In the genomic region with DNA sequence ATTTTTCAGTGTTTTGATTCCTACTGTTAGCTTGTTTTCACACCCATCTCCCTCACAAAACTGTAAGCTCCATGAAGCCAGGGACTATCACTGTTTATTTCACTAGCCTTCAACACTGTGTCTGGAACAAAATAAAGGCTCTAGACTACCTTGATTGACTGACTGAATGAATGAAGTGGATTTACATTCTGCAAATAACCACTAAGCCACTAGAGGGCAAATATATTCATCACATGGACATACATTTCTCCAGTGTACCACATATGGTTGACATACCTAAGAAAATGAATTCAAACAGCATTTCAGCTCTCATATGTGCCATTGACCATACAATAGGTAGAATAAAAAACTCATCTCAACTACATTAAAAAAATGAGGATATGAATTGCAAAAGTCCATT, we compare ENCODE assay signal across 9 cellular contexts.
DNase-seq lines count a peak whose midpoint lies in the region; ATAC-seq and TF ChIP-seq lines count a peak whose summit lies in the region.
"Had no signal": no experiment of that assay in that cellular context is flagged by ENCODE, and none has a peak within 500 bp of the region (broad histone marks: within the 10 kb centered on the region; RNA-seq: fewer than 3 reads in every experiment).

No MANE protein-coding gene starts in this region.

- intact Hi-C loops in activated CD4-positive, alpha-beta T cell treated with anti-CD3 and anti-CD28 coated beads for 36 hours (cut with DNase I, micrococcal nuclease): loop anchor here in 1 of 2 experiments (2.0 kb wide), 1 partner anchor 380 kb away; no protein-coding TSS in a partner anchor
- intact Hi-C loops in posterior vena cava (cut with DNase I): no loop called here

- H3K9me3 Mint-ChIP-seq in activated CD4-positive, alpha-beta T cell treated with anti-CD3 and anti-CD28 coated beads for 36 hours (ENCODE audit: low read depth): no peaks in the 10 kb centered on the region

- no peak overlapping the region for H3K27ac Mint-ChIP-seq in activated CD4-positive, alpha-beta T cell treated with anti-CD3 and anti-CD28 coated beads for 36 hours

- no peak overlapping the region for H3K4me3 ChIP-seq in fibroblast of villous mesenchyme (ENCODE audit: low read depth, low read length)
- no peak overlapping the region for H3K4me3 ChIP-seq in effector memory CD4-positive, alpha-beta T cell (ENCODE audit: insufficient read depth, low read depth, low read length, poor library complexity, severe bottlenecking)
- H3K4me3 ChIP-seq: skin epidermis had no signal

- no peaks in the 10 kb centered on the region for H3K36me3 ChIP-seq in effector memory CD4-positive, alpha-beta T cell (ENCODE audit: control insufficient read depth, insufficient read depth, low read length)

- CTCF ChIA-PET in activated CD4-positive, alpha-beta T cell treated with anti-CD3 and anti-CD28 coated beads for 36 hours (lab: Charles Lee): interaction anchor here (0.7 kb wide), 1 partner anchor 246 kb away, joined by 3 read pairs; no protein-coding TSS in a partner anchor

- H3K4me1 ChIP-seq in effector memory CD4-positive, alpha-beta T cell (ENCODE audit: control insufficient read depth, insufficient read depth, low read length, poor library complexity, severe bottlenecking): no peaks in the 10 kb centered on the region

- no peak overlapping the region for H3K27ac ChIP-seq in C4-2B
- no peak overlapping the region for H3K27ac ChIP-seq in effector memory CD4-positive, alpha-beta T cell (ENCODE audit: insufficient read depth, low read length, poor library complexity, severe bottlenecking)
- H3K27ac ChIP-seq: skin epidermis had no signal

- POLR2A ChIA-PET in activated CD4-positive, alpha-beta T cell treated with anti-CD3 and anti-CD28 coated beads for 36 hours (lab: Charles Lee): no interaction called here

- no peaks in the 10 kb centered on the region for H3K27me3 ChIP-seq in effector memory CD4-positive, alpha-beta T cell (replicated peaks; ENCODE audit: control insufficient read depth, insufficient read depth, low read length, poor library complexity, severe bottlenecking)

- no peak overlapping the region for H3K4me3 Mint-ChIP-seq in activated CD4-positive, alpha-beta T cell treated with anti-CD3 and anti-CD28 coated beads for 36 hours

- ATAC-seq in GM21526 (IDR thresholded peaks at IDR 0.05; ENCODE audit: low FRiP score, unreplicated experiment): peak; percentile 47
- ATAC-seq in HG03025 (IDR thresholded peaks at IDR 0.05; ENCODE audit: low FRiP score, unreplicated experiment): no peak
- ATAC-seq in activated CD4-positive, alpha-beta T cell treated with anti-CD3 and anti-CD28 coated beads for 36 hours: no peak

- H3K27me3 Mint-ChIP-seq in activated CD4-positive, alpha-beta T cell treated with anti-CD3 and anti-CD28 coated beads for 36 hours: peaks cover 11% of the 10 kb centered on the region

- H3K9me3 ChIP-seq in effector memory CD4-positive, alpha-beta T cell (ENCODE audit: control insufficient read depth, low read length): no peaks in the 10 kb centered on the region

- no peaks in the 10 kb centered on the region for H3K4me1 Mint-ChIP-seq in activated CD4-positive, alpha-beta T cell treated with anti-CD3 and anti-CD28 coated beads for 36 hours

- H3K36me3 Mint-ChIP-seq in activated CD4-positive, alpha-beta T cell treated with anti-CD3 and anti-CD28 coated beads for 36 hours (ENCODE audit: low read depth): no peaks in the 10 kb centered on the region

- TF ChIP-seq CTCF in C4-2B (conservative IDR thresholded peaks at IDR 0.05) (peak; percentile 71), fibroblast of villous mesenchyme (IDR thresholded peaks at IDR 0.05; ENCODE audit: insufficient read depth, low read depth, low read length) (peak; percentile 44)

- DNase-seq in OCI-M1 (lab: John Stamatoyannopoulos, UW) (peak; percentile 57), fibroblast of villous mesenchyme (ENCODE audit: low read depth) (peak; percentile 31), posterior vena cava (ENCODE audit: low spot score) (no peak)
- no peak for DNase-seq in activated CD4-positive, alpha-beta T cell treated with anti-CD3 and anti-CD28 coated beads for 36 hours
- no peak for DNase-seq in effector memory CD4-positive, alpha-beta T cell

Comparison
In these comparisons a context has a peak if more than half of its experiments do, and no peak if none do; other contexts are left out.
1. DNase-seq: peak in OCI-M1 (single experiment) and fibroblast of villous mesenchyme (single experiment); none in activated CD4-positive, alpha-beta T cell treated with anti-CD3 and anti-CD28 coated beads for 36 hours (single experiment), posterior vena cava (single experiment) and effector memory CD4-positive, alpha-beta T cell (0 of 3).